1 cellular context compared by ENCODE assay signal in genomic region chr17:48351916-48352332, GRCh38.
TF ChIP-seq lines count a peak whose summit lies in the region.

No MANE protein-coding gene starts in this region.

TF ChIP-seq in H1, 55 proteins besides CTCF, POLR2A, EP300 and RAD21 (continued from another document):
- no peak for TF ChIP-seq ATF2 (IDR thresholded peaks at IDR 0.05; ENCODE audit: low read length)
- TF ChIP-seq BRCA1 (IDR thresholded peaks at IDR 0.05; ENCODE audit: low read depth, low read length): no peak
- no peak for TF ChIP-seq TBP (IDR thresholded peaks at IDR 0.05; ENCODE audit: low read depth, low read length)
- no peak for TF ChIP-seq POLR2AphosphoS5 (IDR thresholded peaks at IDR 0.05; ENCODE audit: low read depth, low read length)
